ENCODE assay signal across 1 cellular context in genomic region chr1:235971571-235972315, GRCh38.
TF ChIP-seq lines count a peak whose summit lies in the region.

No MANE protein-coding gene starts in this region.

TF ChIP-seq in HepG2, 621 proteins besides CTCF, POLR2A, EP300 and RAD21 (continued from another document and continues in another):
- no peak for TF ChIP-seq ZNF329 (CRISPR knock-in tag; IDR thresholded peaks at IDR 0.05; ENCODE audit: low read depth)
- TF ChIP-seq MAZ (IDR thresholded peaks at IDR 0.05; ENCODE audit: borderline replicate concordance, low read depth, low read length): peak; percentile 61; the same call in 1 of the 2 replicates
- no peak for TF ChIP-seq MAZ (CRISPR knock-in tag; IDR thresholded peaks at IDR 0.05; ENCODE audit: low read depth)
- no peak for TF ChIP-seq ASH2L (IDR thresholded peaks at IDR 0.05; ENCODE audit: insufficient read length, low read depth, low read length)
- TF ChIP-seq, protein P1, sequence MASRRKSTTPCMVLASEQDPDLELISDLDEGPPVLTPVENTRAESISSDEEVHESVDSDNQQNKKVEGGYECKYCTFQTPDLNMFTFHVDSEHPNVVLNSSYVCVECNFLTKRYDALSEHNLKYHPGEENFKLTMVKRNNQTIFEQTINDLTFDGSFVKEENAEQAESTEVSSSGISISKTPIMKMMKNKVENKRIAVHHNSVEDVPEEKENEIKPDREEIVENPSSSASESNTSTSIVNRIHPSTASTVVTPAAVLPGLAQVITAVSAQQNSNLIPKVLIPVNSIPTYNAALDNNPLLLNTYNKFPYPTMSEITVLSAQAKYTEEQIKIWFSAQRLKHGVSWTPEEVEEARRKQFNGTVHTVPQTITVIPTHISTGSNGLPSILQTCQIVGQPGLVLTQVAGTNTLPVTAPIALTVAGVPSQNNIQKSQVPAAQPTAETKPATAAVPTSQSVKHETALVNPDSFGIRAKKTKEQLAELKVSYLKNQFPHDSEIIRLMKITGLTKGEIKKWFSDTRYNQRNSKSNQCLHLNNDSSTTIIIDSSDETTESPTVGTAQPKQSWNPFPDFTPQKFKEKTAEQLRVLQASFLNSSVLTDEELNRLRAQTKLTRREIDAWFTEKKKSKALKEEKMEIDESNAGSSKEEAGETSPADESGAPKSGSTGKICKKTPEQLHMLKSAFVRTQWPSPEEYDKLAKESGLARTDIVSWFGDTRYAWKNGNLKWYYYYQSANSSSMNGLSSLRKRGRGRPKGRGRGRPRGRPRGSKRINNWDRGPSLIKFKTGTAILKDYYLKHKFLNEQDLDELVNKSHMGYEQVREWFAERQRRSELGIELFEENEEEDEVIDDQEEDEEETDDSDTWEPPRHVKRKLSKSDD (CRISPR knock-in tag; IDR thresholded peaks at IDR 0.05; ENCODE audit: low read depth): no peak
- no peak for TF ChIP-seq PTBP1 (IDR thresholded peaks at IDR 0.05; ENCODE audit: low read depth, low read length, poor library complexity, severe bottlenecking)
- TF ChIP-seq ZNF749 (CRISPR knock-in tag; IDR thresholded peaks at IDR 0.05; ENCODE audit: borderline replicate concordance): no peak
- no peak for TF ChIP-seq ZBTB42 (CRISPR knock-in tag; IDR thresholded peaks at IDR 0.05)
- TF ChIP-seq GRHL1 (CRISPR knock-in tag; conservative IDR thresholded peaks at IDR 0.05): no peak
- no peak for TF ChIP-seq ZNF3 (CRISPR knock-in tag; IDR thresholded peaks at IDR 0.05)
- TF ChIP-seq SIN3B (IDR thresholded peaks at IDR 0.05; ENCODE audit: low read length): peak; percentile 76
- TF ChIP-seq HDAC2 (CRISPR knock-in tag; IDR thresholded peaks at IDR 0.05): 0 out of 2 replicates have a peak, but pooled peaks have one; percentile 27
- TF ChIP-seq ZNF784 (CRISPR knock-in tag; IDR thresholded peaks at IDR 0.05; ENCODE audit: borderline replicate concordance): no peak
- TF ChIP-seq, protein P2, sequence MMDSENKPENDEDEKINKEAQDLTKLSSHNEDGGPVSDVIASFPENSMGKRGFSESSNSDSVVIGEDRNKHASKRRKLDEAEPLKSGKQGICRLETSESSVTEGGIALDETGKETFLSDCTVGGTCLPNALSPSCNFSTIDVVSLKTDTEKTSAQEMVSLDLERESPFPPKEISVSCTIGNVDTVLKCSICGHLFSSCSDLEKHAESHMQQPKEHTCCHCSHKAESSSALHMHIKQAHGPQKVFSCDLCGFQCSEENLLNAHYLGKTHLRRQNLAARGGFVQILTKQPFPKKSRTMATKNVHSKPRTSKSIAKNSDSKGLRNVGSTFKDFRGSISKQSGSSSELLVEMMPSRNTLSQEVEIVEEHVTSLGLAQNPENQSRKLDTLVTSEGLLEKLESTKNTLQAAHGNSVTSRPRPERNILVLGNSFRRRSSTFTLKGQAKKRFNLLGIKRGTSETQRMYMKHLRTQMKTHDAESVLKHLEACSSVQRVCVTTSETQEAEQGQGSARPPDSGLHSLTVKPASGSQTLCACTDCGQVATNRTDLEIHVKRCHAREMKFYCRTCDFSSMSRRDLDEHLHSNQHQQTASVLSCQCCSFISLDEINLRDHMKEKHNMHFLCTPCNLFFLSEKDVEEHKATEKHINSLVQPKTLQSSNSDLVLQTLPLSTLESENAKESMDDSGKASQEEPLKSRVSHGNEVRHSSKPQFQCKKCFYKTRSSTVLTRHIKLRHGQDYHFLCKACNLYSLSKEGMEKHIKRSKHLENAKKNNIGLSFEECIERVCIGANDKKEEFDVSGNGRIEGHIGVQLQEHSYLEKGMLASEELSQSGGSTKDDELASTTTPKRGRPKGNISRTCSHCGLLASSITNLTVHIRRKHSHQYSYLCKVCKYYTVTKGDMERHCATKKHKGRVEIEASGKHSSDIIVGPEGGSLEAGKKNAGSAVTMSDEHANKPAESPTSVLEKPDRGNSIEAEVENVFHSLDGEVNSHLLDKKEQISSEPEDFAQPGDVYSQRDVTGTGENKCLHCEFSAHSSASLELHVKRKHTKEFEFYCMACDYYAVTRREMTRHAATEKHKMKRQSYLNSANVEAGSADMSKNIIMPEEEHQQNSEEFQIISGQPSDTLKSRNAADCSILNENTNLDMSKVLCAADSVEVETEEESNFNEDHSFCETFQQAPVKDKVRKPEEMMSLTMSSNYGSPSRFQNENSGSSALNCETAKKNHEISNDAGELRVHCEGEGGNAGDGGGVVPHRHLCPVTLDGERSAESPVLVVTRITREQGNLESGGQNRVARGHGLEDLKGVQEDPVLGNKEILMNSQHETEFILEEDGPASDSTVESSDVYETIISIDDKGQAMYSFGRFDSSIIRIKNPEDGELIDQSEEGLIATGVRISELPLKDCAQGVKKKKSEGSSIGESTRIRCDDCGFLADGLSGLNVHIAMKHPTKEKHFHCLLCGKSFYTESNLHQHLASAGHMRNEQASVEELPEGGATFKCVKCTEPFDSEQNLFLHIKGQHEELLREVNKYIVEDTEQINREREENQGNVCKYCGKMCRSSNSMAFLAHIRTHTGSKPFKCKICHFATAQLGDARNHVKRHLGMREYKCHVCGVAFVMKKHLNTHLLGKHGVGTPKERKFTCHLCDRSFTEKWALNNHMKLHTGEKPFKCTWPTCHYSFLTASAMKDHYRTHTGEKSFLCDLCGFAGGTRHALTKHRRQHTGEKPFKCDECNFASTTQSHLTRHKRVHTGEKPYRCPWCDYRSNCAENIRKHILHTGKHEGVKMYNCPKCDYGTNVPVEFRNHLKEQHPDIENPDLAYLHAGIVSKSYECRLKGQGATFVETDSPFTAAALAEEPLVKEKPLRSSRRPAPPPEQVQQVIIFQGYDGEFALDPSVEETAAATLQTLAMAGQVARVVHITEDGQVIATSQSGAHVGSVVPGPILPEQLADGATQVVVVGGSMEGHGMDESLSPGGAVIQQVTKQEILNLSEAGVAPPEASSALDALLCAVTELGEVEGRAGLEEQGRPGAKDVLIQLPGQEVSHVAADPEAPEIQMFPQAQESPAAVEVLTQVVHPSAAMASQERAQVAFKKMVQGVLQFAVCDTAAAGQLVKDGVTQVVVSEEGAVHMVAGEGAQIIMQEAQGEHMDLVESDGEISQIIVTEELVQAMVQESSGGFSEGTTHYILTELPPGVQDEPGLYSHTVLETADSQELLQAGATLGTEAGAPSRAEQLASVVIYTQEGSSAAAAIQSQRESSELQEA (CRISPR knock-in tag; IDR thresholded peaks at IDR 0.05; ENCODE audit: not compliant biosample characterization): no peak
- TF ChIP-seq TBP (CRISPR knock-in tag; IDR thresholded peaks at IDR 0.05): no peak
- no peak; the same call in 1 of the 2 replicates for TF ChIP-seq KLF15 (CRISPR knock-in tag; IDR thresholded peaks at IDR 0.05; ENCODE audit: borderline replicate concordance)
- no peak for TF ChIP-seq ZNF891 (CRISPR knock-in tag; IDR thresholded peaks at IDR 0.05)
- no peak for TF ChIP-seq EHMT2 (IDR thresholded peaks at IDR 0.05; ENCODE audit: borderline replicate concordance, low read depth, low read length)
- TF ChIP-seq HOXA3 (CRISPR knock-in tag; IDR thresholded peaks at IDR 0.05): no peak; the same call in 1 of the 2 replicates
- TF ChIP-seq ZBTB8A (CRISPR knock-in tag; IDR thresholded peaks at IDR 0.05; ENCODE audit: borderline replicate concordance, low read depth): no peak
- TF ChIP-seq ZFP36L2 (CRISPR knock-in tag; IDR thresholded peaks at IDR 0.05): no peak
- TF ChIP-seq NFYC (CRISPR knock-in tag; IDR thresholded peaks at IDR 0.05): no peak
- TF ChIP-seq ZNF678 (CRISPR knock-in tag; IDR thresholded peaks at IDR 0.05): no peak
- TF ChIP-seq ZNF138 (CRISPR knock-in tag; IDR thresholded peaks at IDR 0.05; ENCODE audit: low read depth): no peak
- peak; percentile 32 for TF ChIP-seq FOSL2 (CRISPR knock-in tag; IDR thresholded peaks at IDR 0.05)
- TF ChIP-seq MIER2 (CRISPR knock-in tag; IDR thresholded peaks at IDR 0.05): no peak
- no peak for TF ChIP-seq HMG20B (CRISPR knock-in tag; conservative IDR thresholded peaks at IDR 0.05)
- TF ChIP-seq ZFP36 (IDR thresholded peaks at IDR 0.05; ENCODE audit: borderline replicate concordance, low read depth, low read length, partially characterized antibody): no peak
- TF ChIP-seq, protein P3, sequence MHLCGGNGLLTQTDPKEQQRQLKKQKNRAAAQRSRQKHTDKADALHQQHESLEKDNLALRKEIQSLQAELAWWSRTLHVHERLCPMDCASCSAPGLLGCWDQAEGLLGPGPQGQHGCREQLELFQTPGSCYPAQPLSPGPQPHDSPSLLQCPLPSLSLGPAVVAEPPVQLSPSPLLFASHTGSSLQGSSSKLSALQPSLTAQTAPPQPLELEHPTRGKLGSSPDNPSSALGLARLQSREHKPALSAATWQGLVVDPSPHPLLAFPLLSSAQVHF (CRISPR knock-in tag; IDR thresholded peaks at IDR 0.05): no peak
- TF ChIP-seq TEAD2 (CRISPR knock-in tag; IDR thresholded peaks at IDR 0.05): no peak
- TF ChIP-seq HES4 (CRISPR knock-in tag; IDR thresholded peaks at IDR 0.05; ENCODE audit: borderline replicate concordance): no peak
- TF ChIP-seq ZNF576 (CRISPR knock-in tag; IDR thresholded peaks at IDR 0.05): no peak
- no peak for TF ChIP-seq ZMYM3 (CRISPR knock-in tag; IDR thresholded peaks at IDR 0.05)
- no peak for TF ChIP-seq MAFG (CRISPR knock-in tag; IDR thresholded peaks at IDR 0.05)
- peak; percentile 53; the same call in 1 of the 3 replicates for TF ChIP-seq MXI1 (IDR thresholded peaks at IDR 0.05; ENCODE audit: borderline replicate concordance, low read depth, low read length)
- no peak for TF ChIP-seq ZNF570 (CRISPR knock-in tag; IDR thresholded peaks at IDR 0.05; ENCODE audit: borderline replicate concordance)
- TF ChIP-seq THAP11 (CRISPR knock-in tag; IDR thresholded peaks at IDR 0.05): 0 out of 2 replicates have a peak, but pooled peaks have one; percentile 47
- TF ChIP-seq, protein P4, sequence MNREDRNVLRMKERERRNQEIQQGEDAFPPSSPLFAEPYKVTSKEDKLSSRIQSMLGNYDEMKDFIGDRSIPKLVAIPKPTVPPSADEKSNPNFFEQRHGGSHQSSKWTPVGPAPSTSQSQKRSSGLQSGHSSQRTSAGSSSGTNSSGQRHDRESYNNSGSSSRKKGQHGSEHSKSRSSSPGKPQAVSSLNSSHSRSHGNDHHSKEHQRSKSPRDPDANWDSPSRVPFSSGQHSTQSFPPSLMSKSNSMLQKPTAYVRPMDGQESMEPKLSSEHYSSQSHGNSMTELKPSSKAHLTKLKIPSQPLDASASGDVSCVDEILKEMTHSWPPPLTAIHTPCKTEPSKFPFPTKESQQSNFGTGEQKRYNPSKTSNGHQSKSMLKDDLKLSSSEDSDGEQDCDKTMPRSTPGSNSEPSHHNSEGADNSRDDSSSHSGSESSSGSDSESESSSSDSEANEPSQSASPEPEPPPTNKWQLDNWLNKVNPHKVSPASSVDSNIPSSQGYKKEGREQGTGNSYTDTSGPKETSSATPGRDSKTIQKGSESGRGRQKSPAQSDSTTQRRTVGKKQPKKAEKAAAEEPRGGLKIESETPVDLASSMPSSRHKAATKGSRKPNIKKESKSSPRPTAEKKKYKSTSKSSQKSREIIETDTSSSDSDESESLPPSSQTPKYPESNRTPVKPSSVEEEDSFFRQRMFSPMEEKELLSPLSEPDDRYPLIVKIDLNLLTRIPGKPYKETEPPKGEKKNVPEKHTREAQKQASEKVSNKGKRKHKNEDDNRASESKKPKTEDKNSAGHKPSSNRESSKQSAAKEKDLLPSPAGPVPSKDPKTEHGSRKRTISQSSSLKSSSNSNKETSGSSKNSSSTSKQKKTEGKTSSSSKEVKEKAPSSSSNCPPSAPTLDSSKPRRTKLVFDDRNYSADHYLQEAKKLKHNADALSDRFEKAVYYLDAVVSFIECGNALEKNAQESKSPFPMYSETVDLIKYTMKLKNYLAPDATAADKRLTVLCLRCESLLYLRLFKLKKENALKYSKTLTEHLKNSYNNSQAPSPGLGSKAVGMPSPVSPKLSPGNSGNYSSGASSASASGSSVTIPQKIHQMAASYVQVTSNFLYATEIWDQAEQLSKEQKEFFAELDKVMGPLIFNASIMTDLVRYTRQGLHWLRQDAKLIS (CRISPR knock-in tag; IDR thresholded peaks at IDR 0.05): no peak
- no peak for TF ChIP-seq ZNF510 (CRISPR knock-in tag; IDR thresholded peaks at IDR 0.05; ENCODE audit: low read depth)
- TF ChIP-seq MIER3 (CRISPR knock-in tag; IDR thresholded peaks at IDR 0.05; ENCODE audit: borderline replicate concordance): no peak
- no peak for TF ChIP-seq ZNF121 (CRISPR knock-in tag; IDR thresholded peaks at IDR 0.05)
